1 cellular context compared by ENCODE assay signal in genomic region chr6:151082079-151082478, GRCh38.
TF ChIP-seq lines count a peak whose summit lies in the region.

No MANE protein-coding gene starts in this region.

TF ChIP-seq in SK-N-SH treated with all-trans-retinoic acid at 6 μM for 48 hours, 23 proteins besides CTCF, POLR2A, EP300 and RAD21 (continued from another document):
- no peak for TF ChIP-seq CSRNP3 (CRISPR knock-in tag; IDR thresholded peaks at IDR 0.05)
- TF ChIP-seq ZNF70 (CRISPR knock-in tag; IDR thresholded peaks at IDR 0.05): no peak
- no peak for TF ChIP-seq ZNF8 (CRISPR knock-in tag; IDR thresholded peaks at IDR 0.05)
